12 cellular contexts compared by ENCODE assay signal in genomic region chr10:24462889-24463552, GRCh38.
DNase-seq lines count a peak whose midpoint lies in the region; ATAC-seq, FAIRE-seq and TF ChIP-seq lines count a peak whose summit lies in the region.
"Had no signal": no experiment of that assay in that cellular context is flagged by ENCODE, and none has a peak within 500 bp of the region (broad histone marks: within the 10 kb centered on the region; RNA-seq: fewer than 3 reads in every experiment).

No MANE protein-coding gene starts in this region.

- POLR2A ChIA-PET in MCF 10A (lab: Yijun Ruan, JAX): interaction anchor here (0.7 to 7.6 kb wide), 5 partner anchors 20 to 85 kb away, joined by 3 to 90 read pairs (median 27); no protein-coding TSS in a partner anchor

- ATAC-seq in GM18520 (IDR thresholded peaks at IDR 0.05; ENCODE audit: unreplicated experiment) (no peak), GM18519 (IDR thresholded peaks at IDR 0.05; ENCODE audit: low FRiP score, unreplicated experiment) (no peak)

- TF ChIP-seq CTCF in 22Rv1 (IDR thresholded peaks at IDR 0.05) (peak; percentile 20; the same call in 1 of the 2 replicates), LNCAP (IDR thresholded peaks at IDR 0.05) (peak; percentile 63), MCF 10A (IDR thresholded peaks at IDR 0.05; ENCODE audit: unreplicated experiment) (peak; percentile 30), liver (IDR thresholded peaks at IDR 0.05; ENCODE audit: low read depth, low read length, missing input control) (peak; percentile 37), D721Med (IDR thresholded peaks at IDR 0.05; ENCODE audit: insufficient read depth, missing control alignments) (no peak)

- intact Hi-C loops in MCF 10A (cut with micrococcal nuclease): loop anchor here (1.0 kb wide), 1 partner anchor 40 kb away; no protein-coding TSS in a partner anchor

- CTCF ChIA-PET in MCF 10A (lab: Yijun Ruan, JAX): interaction anchor here (1.3 to 1.9 kb wide), 3 partner anchors 13 to 41 kb away, joined by 3 to 5 read pairs (median 3); no protein-coding TSS in a partner anchor

- H3K4me3 ChIP-seq in liver (ENCODE audit: low read depth in 1 of 3, low read length in 3 of 3): no peak overlapping the region
- H3K4me3 ChIP-seq: uterus had no signal

- no peaks in the 10 kb centered on the region for H3K27me3 Mint-ChIP-seq in MCF 10A (ENCODE audit: insufficient read depth, unreplicated experiment)

- DNase-seq in MCF 10A (ENCODE audit: unreplicated experiment) (peak; percentile 28), D721Med (ENCODE audit: insufficient read length, low spot score) (no peak)
- no peak for DNase-seq in activated CD8-positive, alpha-beta memory T cell treated with anti-CD3 and anti-CD28 coated beads, Interleukin-2, amount 50 U/mL, for 4 hours
- DNase-seq: effector memory CD4-positive, alpha-beta T cell; stimulated activated CD4-positive, alpha-beta T cell treated with anti-CD3 and anti-CD28 coated beads, Interleukin-4, amount 100 ng/mL, for 1 hour; uterus had no signal

- H3K27ac ChIP-seq in 22Rv1: no peak overlapping the region
- H3K27ac ChIP-seq in liver (ENCODE audit: low read depth in 1 of 2, low read length in 2 of 2): peak overlapping the region; percentile 87 to 91

- H3K4me1 Mint-ChIP-seq in MCF 10A (ENCODE audit: insufficient read depth, unreplicated experiment): peaks cover 50% of the 10 kb centered on the region
- H3K4me1 Mint-ChIP-seq: CD14-positive monocyte had no signal

- H3K4me1 ChIP-seq in liver (ENCODE audit: control insufficient read depth in 4 of 4, insufficient read depth in 4 of 4, low read length in 3 of 4): peaks cover 2 to 28% (median 10%) of the 10 kb centered on the region in 4 donors

- peak overlapping the region; percentile 76 for H3K4me3 Mint-ChIP-seq in MCF 10A (ENCODE audit: unreplicated experiment)
- H3K4me3 Mint-ChIP-seq: CD14-positive monocyte had no signal

- FAIRE-seq in D721Med (lab: Jason Lieb, UNC): no peak

- H3K9me3 ChIP-seq in liver (ENCODE audit: control insufficient read depth in 4 of 4, low read length in 3 of 4): no peaks in the 10 kb centered on the region
- H3K9me3 ChIP-seq: uterus had no signal

- TF ChIP-seq RAD21 in liver (IDR thresholded peaks at IDR 0.05): peak in 1 of 2 donors; percentile 34

- H3K36me3 Mint-ChIP-seq in MCF 10A (ENCODE audit: insufficient read depth, unreplicated experiment): peaks cover 28% of the 10 kb centered on the region
- H3K36me3 Mint-ChIP-seq: CD14-positive monocyte had no signal

- H3K36me3 ChIP-seq in liver (ENCODE audit: control insufficient read depth in 4 of 4, insufficient read depth in 3 of 4, low read depth in 1 of 4, low read length in 3 of 4): no peaks in the 10 kb centered on the region
- H3K36me3 ChIP-seq: uterus had no signal

- H3K27me3 ChIP-seq in liver (ENCODE audit: control insufficient read depth in 4 of 4, insufficient read depth in 4 of 4, low read length in 3 of 4): no peaks in the 10 kb centered on the region
- H3K27me3 ChIP-seq: uterus had no signal

- TSS peak; percentile 21 for BruUV-seq in MCF 10A (replicated peaks; lab: Mats Ljungman, UMichigan)

- peak overlapping the region; percentile 90 for H3K27ac Mint-ChIP-seq in MCF 10A (ENCODE audit: low read depth, unreplicated experiment)
- H3K27ac Mint-ChIP-seq: CD14-positive monocyte had no signal

- 83% methylated on average over 6 of the region's 6 CpGs for WGBS in liver

- no peak overlapping the region for H3K9ac ChIP-seq in liver (ENCODE audit: low read depth in 1 of 2, low read length in 2 of 2)

- no peaks in the 10 kb centered on the region for H3K9me3 Mint-ChIP-seq in MCF 10A (ENCODE audit: unreplicated experiment)

TF ChIP-seq in liver, 16 proteins besides CTCF, POLR2A, EP300 and RAD21:
- TF ChIP-seq SP1 (IDR thresholded peaks at IDR 0.05) (no peak), FOXA2 (IDR thresholded peaks at IDR 0.05) (no peak), ZBTB33 (IDR thresholded peaks at IDR 0.05) (no peak), NR2F2 (IDR thresholded peaks at IDR 0.05) (no peak)
TF ChIP-seq in liver: peak in this region for 0.
